ENCODE assay signal across 1 cellular context in the genomic region with DNA sequence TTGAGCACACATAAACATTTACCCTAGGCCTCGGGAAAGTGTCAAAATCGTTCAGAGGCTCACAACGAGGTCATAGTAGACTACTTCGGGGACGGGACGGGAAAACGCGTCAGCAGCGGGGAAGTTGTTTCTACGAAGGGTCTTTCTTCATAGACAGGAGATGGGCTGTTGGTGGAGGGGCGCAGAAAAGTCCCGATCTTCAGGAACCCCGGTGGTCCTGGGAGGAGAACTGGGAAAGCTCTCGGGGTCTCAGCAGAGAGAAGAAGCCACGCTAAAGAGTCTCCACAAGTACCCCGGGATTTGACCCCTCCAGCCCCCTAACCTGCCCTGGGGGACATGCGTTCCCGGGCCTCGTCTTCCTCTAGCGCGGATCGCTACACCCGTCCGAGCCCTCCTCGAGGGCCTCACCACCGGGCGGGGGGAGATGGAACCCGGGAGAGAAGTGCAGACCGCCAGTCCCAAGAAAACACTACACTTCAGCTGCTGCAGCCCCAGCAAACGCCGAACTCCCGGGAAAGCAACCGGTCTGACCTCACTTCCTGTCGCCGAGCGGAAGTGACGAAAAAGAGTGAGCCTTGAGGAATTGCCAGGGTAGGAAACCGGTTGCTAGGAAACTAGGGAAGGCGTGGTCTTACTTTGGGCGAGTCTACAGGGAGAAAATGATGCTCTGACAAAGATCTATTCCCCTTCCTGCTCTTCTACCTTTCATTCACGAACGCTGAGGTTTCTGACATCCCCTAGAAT.
TF ChIP-seq lines count a peak whose summit lies in the region.

PIK3R4 (minus strand) TSS at position 534 of the 744 bp plus-strand sequence. CDS start 1,611 bp downstream, outside the sequence.

TF ChIP-seq in GM12878, 131 proteins besides CTCF, POLR2A, EP300 and RAD21 (continued from another document and continues in another):
- TF ChIP-seq, protein P1, sequence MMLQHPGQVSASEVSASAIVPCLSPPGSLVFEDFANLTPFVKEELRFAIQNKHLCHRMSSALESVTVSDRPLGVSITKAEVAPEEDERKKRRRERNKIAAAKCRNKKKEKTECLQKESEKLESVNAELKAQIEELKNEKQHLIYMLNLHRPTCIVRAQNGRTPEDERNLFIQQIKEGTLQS (IDR thresholded peaks at IDR 0.05; ENCODE audit: borderline replicate concordance, extremely low read depth, low read depth, low read length) = peak; percentile 36; the same call in 1 of the 2 replicates
- TF ChIP-seq ZBED1 (IDR thresholded peaks at IDR 0.05; ENCODE audit: borderline replicate concordance) (no peak), ZSCAN29 (IDR thresholded peaks at IDR 0.05) (no peak), TAF1 (IDR thresholded peaks at IDR 0.05; ENCODE audit: borderline replicate concordance, low read depth, low read length) (peak; percentile 67), CEBPB (IDR thresholded peaks at IDR 0.05; ENCODE audit: borderline replicate concordance in 1 of 2, low read depth in 2 of 2, low read length in 2 of 2) (no peak), IKZF2 (IDR thresholded peaks at IDR 0.05) (peak; percentile 31 to 45; a peak in 2 of 4 replicates), MYB (IDR thresholded peaks at IDR 0.05; ENCODE audit: borderline replicate concordance, low read depth, low read length) (no peak), TCF3 (IDR thresholded peaks at IDR 0.05; ENCODE audit: borderline replicate concordance, insufficient read depth, low read depth, low read length) (no peak), HDGF (IDR thresholded peaks at IDR 0.05) (no peak), POLR2AphosphoS5 (IDR thresholded peaks at IDR 0.05; ENCODE audit: low read length) (peak; percentile 90), PML (IDR thresholded peaks at IDR 0.05; ENCODE audit: low read length) (peak; percentile 81; the same call in 1 of the 2 replicates), NFYA (IDR thresholded peaks at IDR 0.05; ENCODE audit: borderline replicate concordance, low read depth, low read length) (no peak), USF2 (IDR thresholded peaks at IDR 0.05; ENCODE audit: borderline replicate concordance, low read depth, low read length) (no peak), GATAD2B (conservative IDR thresholded peaks at IDR 0.05; ENCODE audit: low read depth) (no peak), IRF3 (IDR thresholded peaks at IDR 0.05) (no peak), REST (IDR thresholded peaks at IDR 0.05; ENCODE audit: low read depth, low read length) (no peak), NRF1 (conservative IDR thresholded peaks at IDR 0.05; ENCODE audit: low read depth, low read length) (no peak), CBFB (IDR thresholded peaks at IDR 0.05; ENCODE audit: low read depth) (no peak), EZH2 (IDR thresholded peaks at IDR 0.05; ENCODE audit: borderline replicate concordance, control insufficient read depth, low read depth, low read length) (no peak), MEF2B (IDR thresholded peaks at IDR 0.05; ENCODE audit: partially characterized antibody, poor library complexity, severe bottlenecking) (peak; percentile 13), SPI1 (IDR thresholded peaks at IDR 0.05; ENCODE audit: borderline replicate concordance, insufficient read depth, low read depth, low read length) (peak; percentile 64; the same call in 1 of the 2 replicates), CBX3 (IDR thresholded peaks at IDR 0.05; ENCODE audit: borderline replicate concordance, low read depth) (no peak), SMC3 (IDR thresholded peaks at IDR 0.05; ENCODE audit: borderline replicate concordance, low read length) (no peak), SIX5 (IDR thresholded peaks at IDR 0.05; ENCODE audit: low read depth, low read length, severe bottlenecking) (peak; percentile 23), TCF12 (IDR thresholded peaks at IDR 0.05; ENCODE audit: low read depth, low read length) (no peak), RUNX3 (IDR thresholded peaks at IDR 0.05; ENCODE audit: low read length) (peak; percentile 29), STAT1 (conservative IDR thresholded peaks at IDR 0.05) (no peak), SUPT20H (IDR thresholded peaks at IDR 0.05; ENCODE audit: borderline replicate concordance, control insufficient read depth, low read depth, low read length) (no peak), POU2F2 (IDR thresholded peaks at IDR 0.05; ENCODE audit: borderline replicate concordance, low read depth, low read length) (peak; percentile 42; the same call in 1 of the 3 replicates), FOS (IDR thresholded peaks at IDR 0.05; ENCODE audit: borderline replicate concordance, extremely low read depth, insufficient read length) (no peak), RELA (IDR thresholded peaks at IDR 0.05; ENCODE audit: borderline replicate concordance, partially characterized antibody) (no peak), KDM1A (IDR thresholded peaks at IDR 0.05; ENCODE audit: borderline replicate concordance) (no peak), SMAD5 (IDR thresholded peaks at IDR 0.05; ENCODE audit: low read depth) (peak; percentile 75; the same call in 1 of the 2 replicates), NR2F1 (conservative IDR thresholded peaks at IDR 0.05) (peak; percentile 63), STAT3 (IDR thresholded peaks at IDR 0.05; ENCODE audit: low read depth, low read length) (no peak), SREBF1 (IDR thresholded peaks at IDR 0.05; ENCODE audit: low read length) (no peak), RCOR1 (conservative IDR thresholded peaks at IDR 0.05; ENCODE audit: low read depth, low read length) (no peak), ZNF622 (IDR thresholded peaks at IDR 0.05) (no peak), ZNF217 (IDR thresholded peaks at IDR 0.05) (no peak), MEF2A (IDR thresholded peaks at IDR 0.05; ENCODE audit: insufficient read depth, low read depth, low read length) (no peak), RBBP5 (conservative IDR thresholded peaks at IDR 0.05) (no peak), YY1 (IDR thresholded peaks at IDR 0.05; ENCODE audit: low read depth, low read length) (0 out of 2 replicates have a peak, but pooled peaks have one; percentile 23), EED (IDR thresholded peaks at IDR 0.05; ENCODE audit: low read depth) (0 out of 2 replicates have a peak, but pooled peaks have one; percentile 30), IKZF1 (conservative IDR thresholded peaks at IDR 0.05) (peak; percentile 69), RELB (IDR thresholded peaks at IDR 0.05; ENCODE audit: low read depth) (peak; percentile 87), SIN3A (IDR thresholded peaks at IDR 0.05; ENCODE audit: low read depth, low read length) (peak; percentile 71; the same call in 1 of the 2 replicates), ZNF24 (IDR thresholded peaks at IDR 0.05) (no peak), TCF7 (IDR thresholded peaks at IDR 0.05; ENCODE audit: borderline replicate concordance) (no peak), ESRRA (IDR thresholded peaks at IDR 0.05; ENCODE audit: low read length) (no peak), HDAC6 (IDR thresholded peaks at IDR 0.05; ENCODE audit: unreplicated experiment) (no peak), BACH1 (IDR thresholded peaks at IDR 0.05; ENCODE audit: borderline replicate concordance) (peak; percentile 31; the same call in 1 of the 2 replicates)
- TF ChIP-seq, protein P2, sequence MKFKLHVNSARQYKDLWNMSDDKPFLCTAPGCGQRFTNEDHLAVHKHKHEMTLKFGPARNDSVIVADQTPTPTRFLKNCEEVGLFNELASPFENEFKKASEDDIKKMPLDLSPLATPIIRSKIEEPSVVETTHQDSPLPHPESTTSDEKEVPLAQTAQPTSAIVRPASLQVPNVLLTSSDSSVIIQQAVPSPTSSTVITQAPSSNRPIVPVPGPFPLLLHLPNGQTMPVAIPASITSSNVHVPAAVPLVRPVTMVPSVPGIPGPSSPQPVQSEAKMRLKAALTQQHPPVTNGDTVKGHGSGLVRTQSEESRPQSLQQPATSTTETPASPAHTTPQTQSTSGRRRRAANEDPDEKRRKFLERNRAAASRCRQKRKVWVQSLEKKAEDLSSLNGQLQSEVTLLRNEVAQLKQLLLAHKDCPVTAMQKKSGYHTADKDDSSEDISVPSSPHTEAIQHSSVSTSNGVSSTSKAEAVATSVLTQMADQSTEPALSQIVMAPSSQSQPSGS (IDR thresholded peaks at IDR 0.05; ENCODE audit: low read length) = no peak
- TF ChIP-seq, protein P3, sequence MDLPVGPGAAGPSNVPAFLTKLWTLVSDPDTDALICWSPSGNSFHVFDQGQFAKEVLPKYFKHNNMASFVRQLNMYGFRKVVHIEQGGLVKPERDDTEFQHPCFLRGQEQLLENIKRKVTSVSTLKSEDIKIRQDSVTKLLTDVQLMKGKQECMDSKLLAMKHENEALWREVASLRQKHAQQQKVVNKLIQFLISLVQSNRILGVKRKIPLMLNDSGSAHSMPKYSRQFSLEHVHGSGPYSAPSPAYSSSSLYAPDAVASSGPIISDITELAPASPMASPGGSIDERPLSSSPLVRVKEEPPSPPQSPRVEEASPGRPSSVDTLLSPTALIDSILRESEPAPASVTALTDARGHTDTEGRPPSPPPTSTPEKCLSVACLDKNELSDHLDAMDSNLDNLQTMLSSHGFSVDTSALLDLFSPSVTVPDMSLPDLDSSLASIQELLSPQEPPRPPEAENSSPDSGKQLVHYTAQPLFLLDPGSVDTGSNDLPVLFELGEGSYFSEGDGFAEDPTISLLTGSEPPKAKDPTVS (IDR thresholded peaks at IDR 0.05; ENCODE audit: low read depth, low read length) = no peak
- TF ChIP-seq, protein P4, sequence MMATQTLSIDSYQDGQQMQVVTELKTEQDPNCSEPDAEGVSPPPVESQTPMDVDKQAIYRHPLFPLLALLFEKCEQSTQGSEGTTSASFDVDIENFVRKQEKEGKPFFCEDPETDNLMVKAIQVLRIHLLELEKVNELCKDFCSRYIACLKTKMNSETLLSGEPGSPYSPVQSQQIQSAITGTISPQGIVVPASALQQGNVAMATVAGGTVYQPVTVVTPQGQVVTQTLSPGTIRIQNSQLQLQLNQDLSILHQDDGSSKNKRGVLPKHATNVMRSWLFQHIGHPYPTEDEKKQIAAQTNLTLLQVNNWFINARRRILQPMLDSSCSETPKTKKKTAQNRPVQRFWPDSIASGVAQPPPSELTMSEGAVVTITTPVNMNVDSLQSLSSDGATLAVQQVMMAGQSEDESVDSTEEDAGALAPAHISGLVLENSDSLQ (IDR thresholded peaks at IDR 0.05) = peak; percentile 62; the same call in 1 of the 2 replicates
